Comparison of ENCODE assay signal across 2 cellular contexts in the genomic region with DNA sequence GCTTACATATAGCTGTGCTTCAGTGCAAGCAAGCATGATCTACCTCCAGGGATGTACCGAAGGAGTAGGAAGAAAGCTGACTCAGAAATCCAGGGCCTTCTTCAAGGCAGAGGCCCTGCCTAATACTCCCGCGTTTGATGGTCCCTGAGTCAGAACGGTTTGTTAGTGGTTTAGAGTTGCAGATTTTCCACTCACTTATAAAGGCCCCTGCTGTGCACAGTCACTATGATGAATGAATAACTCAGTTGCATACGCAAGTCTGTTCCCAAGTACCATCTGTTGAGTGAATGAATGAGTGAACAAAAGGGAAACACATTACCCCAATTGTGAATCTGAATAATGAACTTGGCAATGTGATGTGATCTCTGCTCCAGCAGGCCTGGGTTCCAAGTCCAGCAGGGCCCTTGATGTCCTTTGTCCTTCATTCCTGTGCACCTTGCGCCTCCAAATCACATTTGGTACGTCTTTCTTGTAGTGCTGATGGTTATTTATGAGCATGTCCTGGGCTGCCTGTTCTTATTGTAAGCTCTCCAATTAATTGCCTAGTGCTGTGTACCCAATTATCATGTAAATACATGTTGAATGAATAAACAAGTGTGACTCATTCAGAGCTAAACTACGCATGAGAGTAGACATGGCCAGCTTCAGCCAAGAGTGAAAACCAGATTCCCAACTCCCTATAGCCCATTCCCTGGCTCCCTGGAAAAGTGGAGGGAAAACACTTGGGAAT.
TF ChIP-seq lines count a peak whose summit lies in the region.

No MANE protein-coding gene starts in this region.

TF ChIP-seq in GM23338, 12 proteins besides CTCF, POLR2A, EP300 and RAD21:
- TF ChIP-seq, protein P1, sequence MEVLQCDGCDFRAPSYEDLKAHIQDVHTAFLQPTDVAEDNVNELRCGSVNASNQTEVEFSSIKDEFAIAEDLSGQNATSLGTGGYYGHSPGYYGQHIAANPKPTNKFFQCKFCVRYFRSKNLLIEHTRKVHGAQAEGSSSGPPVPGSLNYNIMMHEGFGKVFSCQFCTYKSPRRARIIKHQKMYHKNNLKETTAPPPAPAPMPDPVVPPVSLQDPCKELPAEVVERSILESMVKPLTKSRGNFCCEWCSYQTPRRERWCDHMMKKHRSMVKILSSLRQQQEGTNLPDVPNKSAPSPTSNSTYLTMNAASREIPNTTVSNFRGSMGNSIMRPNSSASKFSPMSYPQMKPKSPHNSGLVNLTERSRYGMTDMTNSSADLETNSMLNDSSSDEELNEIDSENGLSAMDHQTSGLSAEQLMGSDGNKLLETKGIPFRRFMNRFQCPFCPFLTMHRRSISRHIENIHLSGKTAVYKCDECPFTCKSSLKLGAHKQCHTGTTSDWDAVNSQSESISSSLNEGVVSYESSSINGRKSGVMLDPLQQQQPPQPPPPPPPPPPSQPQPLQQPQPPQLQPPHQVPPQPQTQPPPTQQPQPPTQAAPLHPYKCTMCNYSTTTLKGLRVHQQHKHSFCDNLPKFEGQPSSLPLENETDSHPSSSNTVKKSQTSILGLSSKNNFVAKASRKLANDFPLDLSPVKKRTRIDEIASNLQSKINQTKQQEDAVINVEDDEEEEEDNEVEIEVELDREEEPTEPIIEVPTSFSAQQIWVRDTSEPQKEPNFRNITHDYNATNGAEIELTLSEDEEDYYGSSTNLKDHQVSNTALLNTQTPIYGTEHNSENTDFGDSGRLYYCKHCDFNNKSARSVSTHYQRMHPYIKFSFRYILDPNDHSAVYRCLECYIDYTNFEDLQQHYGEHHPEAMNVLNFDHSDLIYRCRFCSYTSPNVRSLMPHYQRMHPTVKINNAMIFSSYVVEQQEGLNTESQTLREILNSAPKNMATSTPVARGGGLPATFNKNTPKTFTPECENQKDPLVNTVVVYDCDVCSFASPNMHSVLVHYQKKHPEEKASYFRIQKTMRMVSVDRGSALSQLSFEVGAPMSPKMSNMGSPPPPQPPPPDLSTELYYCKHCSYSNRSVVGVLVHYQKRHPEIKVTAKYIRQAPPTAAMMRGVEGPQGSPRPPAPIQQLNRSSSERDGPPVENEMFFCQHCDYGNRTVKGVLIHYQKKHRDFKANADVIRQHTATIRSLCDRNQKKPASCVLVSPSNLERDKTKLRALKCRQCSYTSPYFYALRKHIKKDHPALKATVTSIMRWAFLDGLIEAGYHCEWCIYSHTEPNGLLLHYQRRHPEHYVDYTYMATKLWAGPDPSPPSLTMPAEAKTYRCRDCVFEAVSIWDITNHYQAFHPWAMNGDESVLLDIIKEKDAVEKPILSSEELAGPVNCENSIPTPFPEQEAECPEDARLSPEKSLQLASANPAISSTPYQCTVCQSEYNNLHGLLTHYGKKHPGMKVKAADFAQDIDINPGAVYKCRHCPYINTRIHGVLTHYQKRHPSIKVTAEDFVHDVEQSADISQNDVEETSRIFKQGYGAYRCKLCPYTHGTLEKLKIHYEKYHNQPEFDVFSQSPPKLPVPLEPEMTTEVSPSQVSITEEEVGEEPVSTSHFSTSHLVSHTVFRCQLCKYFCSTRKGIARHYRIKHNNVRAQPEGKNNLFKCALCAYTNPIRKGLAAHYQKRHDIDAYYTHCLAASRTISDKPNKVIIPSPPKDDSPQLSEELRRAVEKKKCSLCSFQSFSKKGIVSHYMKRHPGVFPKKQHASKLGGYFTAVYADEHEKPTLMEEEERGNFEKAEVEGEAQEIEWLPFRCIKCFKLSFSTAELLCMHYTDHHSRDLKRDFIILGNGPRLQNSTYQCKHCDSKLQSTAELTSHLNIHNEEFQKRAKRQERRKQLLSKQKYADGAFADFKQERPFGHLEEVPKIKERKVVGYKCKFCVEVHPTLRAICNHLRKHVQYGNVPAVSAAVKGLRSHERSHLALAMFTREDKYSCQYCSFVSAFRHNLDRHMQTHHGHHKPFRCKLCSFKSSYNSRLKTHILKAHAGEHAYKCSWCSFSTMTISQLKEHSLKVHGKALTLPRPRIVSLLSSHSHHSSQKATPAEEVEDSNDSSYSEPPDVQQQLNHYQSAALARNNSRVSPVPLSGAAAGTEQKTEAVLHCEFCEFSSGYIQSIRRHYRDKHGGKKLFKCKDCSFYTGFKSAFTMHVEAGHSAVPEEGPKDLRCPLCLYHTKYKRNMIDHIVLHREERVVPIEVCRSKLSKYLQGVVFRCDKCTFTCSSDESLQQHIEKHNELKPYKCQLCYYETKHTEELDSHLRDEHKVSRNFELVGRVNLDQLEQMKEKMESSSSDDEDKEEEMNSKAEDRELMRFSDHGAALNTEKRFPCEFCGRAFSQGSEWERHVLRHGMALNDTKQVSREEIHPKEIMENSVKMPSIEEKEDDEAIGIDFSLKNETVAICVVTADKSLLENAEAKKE (CRISPR knock-in tag; IDR thresholded peaks at IDR 0.05) = 0 out of 2 replicates have a peak, but pooled peaks have one; percentile 13
- TF ChIP-seq JUNB (IDR thresholded peaks at IDR 0.05; ENCODE audit: unreplicated experiment) = no peak
- peak; percentile 58 for TF ChIP-seq NANOG (IDR thresholded peaks at IDR 0.05; ENCODE audit: borderline replicate concordance)

TF ChIP-seq in H1, 55 proteins besides CTCF, POLR2A, EP300 and RAD21 (continued from another document):
- TF ChIP-seq EZH2 (IDR thresholded peaks at IDR 0.05; ENCODE audit: low read depth, low read length, severe bottlenecking) = no peak
- TF ChIP-seq RFX5 (IDR thresholded peaks at IDR 0.05; ENCODE audit: borderline replicate concordance, low read depth, low read length) = no peak
- TF ChIP-seq JUN (IDR thresholded peaks at IDR 0.05; ENCODE audit: low read depth, low read length) = 0 out of 2 replicates have a peak, but pooled peaks have one; percentile 37
- TF ChIP-seq, protein P2, sequence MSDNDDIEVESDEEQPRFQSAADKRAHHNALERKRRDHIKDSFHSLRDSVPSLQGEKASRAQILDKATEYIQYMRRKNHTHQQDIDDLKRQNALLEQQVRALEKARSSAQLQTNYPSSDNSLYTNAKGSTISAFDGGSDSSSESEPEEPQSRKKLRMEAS (IDR thresholded peaks at IDR 0.05) = no peak
- peak; percentile 85 for TF ChIP-seq JUND (IDR thresholded peaks at IDR 0.05; ENCODE audit: low read length)
- TF ChIP-seq KDM4A (IDR thresholded peaks at IDR 0.05; ENCODE audit: low read depth, low read length, severe bottlenecking) = no peak
- TF ChIP-seq POU5F1 (IDR thresholded peaks at IDR 0.05; ENCODE audit: low read depth, low read length) = 0 out of 2 replicates have a peak, but pooled peaks have one; percentile 34
- TF ChIP-seq, protein P3, sequence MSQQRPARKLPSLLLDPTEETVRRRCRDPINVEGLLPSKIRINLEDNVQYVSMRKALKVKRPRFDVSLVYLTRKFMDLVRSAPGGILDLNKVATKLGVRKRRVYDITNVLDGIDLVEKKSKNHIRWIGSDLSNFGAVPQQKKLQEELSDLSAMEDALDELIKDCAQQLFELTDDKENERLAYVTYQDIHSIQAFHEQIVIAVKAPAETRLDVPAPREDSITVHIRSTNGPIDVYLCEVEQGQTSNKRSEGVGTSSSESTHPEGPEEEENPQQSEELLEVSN (IDR thresholded peaks at IDR 0.05) = no peak
